ENCODE assay signal across 13 cellular contexts in genomic region chr7:100432053-100432452, GRCh38. TPM values are rescaled to one million over a fixed set of nuclear protein-coding genes. Genes with fewer than 3 reads are reported as not detected.
DNase-seq lines count a peak whose midpoint lies in the region; ATAC-seq and TF ChIP-seq lines count a peak whose summit lies in the region.
"Had no signal": no experiment of that assay in that cellular context is flagged by ENCODE, and none has a peak within 500 bp of the region (broad histone marks: within the 10 kb centered on the region; RNA-seq: fewer than 3 reads in every experiment).

No MANE protein-coding gene starts in this region.

- H3K9me3 ChIP-seq in CD8-positive, alpha-beta T cell (ENCODE audit: low read length) = no peaks in the 10 kb centered on the region
- H3K9me3 ChIP-seq: adrenal gland had no signal

- CTCF ChIA-PET in CD8-positive, alpha-beta T cell (lab: Charles Lee) = no interaction called here
- CTCF ChIA-PET in MCF 10A (lab: Yijun Ruan, JAX) = interaction anchor here (0.7 to 1.0 kb wide), 2 partner anchors 37 to 39 kb away, joined by 3 read pairs; no protein-coding TSS in a partner anchor

- peak overlapping the region; percentile 81 for H3K4me3 Mint-ChIP-seq in CD8-positive, alpha-beta T cell
- peak overlapping the region; percentile 82 for H3K4me3 Mint-ChIP-seq in MCF 10A (ENCODE audit: unreplicated experiment)
- peak overlapping the region; percentile 86 to 95 (median 91) for H3K4me3 Mint-ChIP-seq in nephron

- H3K4me1 ChIP-seq in CD8-positive, alpha-beta T cell (ENCODE audit: insufficient read depth, low read length) = peaks cover 48% of the 10 kb centered on the region

- H3K27me3 ChIP-seq in CD8-positive, alpha-beta T cell (ENCODE audit: insufficient read depth, low read length) = no peaks in the 10 kb centered on the region
- H3K27me3 ChIP-seq: adrenal gland had no signal

- no peak overlapping the region for H3K4me3 ChIP-seq in CD8-positive, alpha-beta T cell (ENCODE audit: low read depth, low read length)
- H3K4me3 ChIP-seq in lower leg skin (ENCODE audit: low read depth, poor library complexity, severe bottlenecking) = no peak overlapping the region
- H3K4me3 ChIP-seq: adrenal gland, lung had no signal

- peak overlapping the region; percentile 52 for H3K27ac Mint-ChIP-seq in CD8-positive, alpha-beta T cell
- H3K27ac Mint-ChIP-seq in MCF 10A (ENCODE audit: low read depth, unreplicated experiment) (no peak overlapping the region), nephron (peak overlapping the region; percentile 84 to 90 (median 85))

- no peaks in the 10 kb centered on the region for H3K9me3 Mint-ChIP-seq in CD8-positive, alpha-beta T cell
- H3K9me3 Mint-ChIP-seq in MCF 10A (ENCODE audit: unreplicated experiment) (no peaks in the 10 kb centered on the region), nephron (no peaks in the 10 kb centered on the region)

- WGBS in lower leg skin, 2 donors = 76 to 83% methylated on average over 4 of the region's 4 CpGs

- H3K36me3 Mint-ChIP-seq in CD8-positive, alpha-beta T cell = peaks cover 61% of the 10 kb centered on the region
- peaks cover 64% of the 10 kb centered on the region for H3K36me3 Mint-ChIP-seq in MCF 10A (ENCODE audit: insufficient read depth, unreplicated experiment)
- H3K36me3 Mint-ChIP-seq in nephron (ENCODE audit: low read depth) = peaks cover 42% of the 10 kb centered on the region

- TF ChIP-seq POLR2A in lower leg skin (IDR thresholded peaks at IDR 0.05) = no peak

- BruUV-seq in MCF 10A (replicated peaks; lab: Mats Ljungman, UMichigan) = no TSS peak

- intact Hi-C loops in CD8-positive, alpha-beta T cell (cut with DNase I, micrococcal nuclease) = loop anchor here (5.0 to 10.0 kb wide), 5 partner anchors 307 to 877 kb away; partner anchors contain the start of genes FAM200A (in 1 of the 2), MBLAC1 (in 1 of the 2), SLC12A9 (in 1 of the 2) and SRRT (in 1 of the 2)
- intact Hi-C loops in MCF 10A (cut with micrococcal nuclease) = no loop called here
- intact Hi-C loops in lower leg skin (cut with DNase I; ENCODE audit: low total_unique reads) = no loop called here

- TF ChIP-seq CTCF in CD8-positive, alpha-beta T cell (IDR thresholded peaks at IDR 0.05) = no peak
- TF ChIP-seq CTCF in MCF 10A (IDR thresholded peaks at IDR 0.05; ENCODE audit: unreplicated experiment) = no peak
- no peak for TF ChIP-seq CTCF in nephron (IDR thresholded peaks at IDR 0.05; ENCODE audit: unreplicated experiment in 3 of 3)
- TF ChIP-seq CTCF in lower leg skin (IDR thresholded peaks at IDR 0.05) = no peak

- no peak for DNase-seq in CD8-positive, alpha-beta T cell
- DNase-seq in NAMALWA (ENCODE audit: low spot score) (peak; percentile 27), MCF 10A (ENCODE audit: unreplicated experiment) (no peak), T1000 (lab: John Stamatoyannopoulos, UW) (no peak), lower leg skin (ENCODE audit: low spot score in 2 of 2) (no peak), DMS 273 treated with DMSO at 0.1 percent for 48 hours (lab: John Stamatoyannopoulos, UW) (no peak)
- DNase-seq: adrenal gland; NCI-H1436; stimulated activated CD4-positive, alpha-beta T cell treated with anti-CD3 and anti-CD28 coated beads, Interleukin-4, amount 100 ng/mL, for 24 hours had no signal

- no peak overlapping the region for H3K27ac ChIP-seq in CD8-positive, alpha-beta T cell (ENCODE audit: low read depth, low read length)

- peaks cover 13% of the 10 kb centered on the region for H3K36me3 ChIP-seq in CD8-positive, alpha-beta T cell (ENCODE audit: insufficient read depth, low read length)

- no peaks in the 10 kb centered on the region for H3K27me3 Mint-ChIP-seq in CD8-positive, alpha-beta T cell (ENCODE audit: low read depth)
- no peaks in the 10 kb centered on the region for H3K27me3 Mint-ChIP-seq in MCF 10A (ENCODE audit: insufficient read depth, unreplicated experiment)
- no peaks in the 10 kb centered on the region for H3K27me3 Mint-ChIP-seq in nephron (ENCODE audit: low read depth)

- peaks cover 61% of the 10 kb centered on the region for H3K4me1 Mint-ChIP-seq in CD8-positive, alpha-beta T cell (ENCODE audit: low read depth)
- H3K4me1 Mint-ChIP-seq in MCF 10A (ENCODE audit: insufficient read depth, unreplicated experiment) (peaks cover 41% of the 10 kb centered on the region), nephron (peaks cover 47% of the 10 kb centered on the region)

- no peak for ATAC-seq in CD8-positive, alpha-beta T cell
- no peak for ATAC-seq in HG02852 (IDR thresholded peaks at IDR 0.05; ENCODE audit: unreplicated experiment)

- POLR2A ChIA-PET in CD8-positive, alpha-beta T cell (lab: Charles Lee) = no interaction called here
- POLR2A ChIA-PET in MCF 10A (lab: Yijun Ruan, JAX) = interaction anchor here (0.6 to 1.2 kb wide), 2 partner anchors 18 to 160 kb away, joined by 3 to 4 read pairs; no protein-coding TSS in a partner anchor

RNA-seq across cellular contexts. Expression of gene MEPCE, which starts 2.4 kb away (rescaled TPM):
- 10 to 100 TPM; 69.3 to 73.3 TPM for total RNA-seq in CD8-positive, alpha-beta T cell
- total RNA-seq in MCF 10A (2022) (42.8 and 59.9 TPM in 2 replicates), lower leg skin (10 to 100 TPM; 26.1 to 54.4 (median 37.4) TPM)

RNA-seq across cellular contexts. Expression of gene ZCWPW1, which starts 3.5 kb away (rescaled TPM):
- 1 to 10 TPM; 5.0 to 5.7 TPM for total RNA-seq in CD8-positive, alpha-beta T cell
- total RNA-seq in MCF 10A (2022) (6.5 and 8.5 TPM in 2 replicates), lower leg skin (1 to 10 TPM; 2.2 to 6.3 (median 4.6) TPM)

RNA-seq across cellular contexts. Expression of gene PPP1R35, which starts 4.2 kb away (rescaled TPM):
- total RNA-seq in CD8-positive, alpha-beta T cell = 10 to 100 TPM; 29.4 to 33.5 TPM
- total RNA-seq in MCF 10A (2022) (38.5 and 45.3 TPM in 2 replicates), lower leg skin (10 to 100 TPM; 26.3 to 63.2 (median 46.6) TPM)

RNA-seq across cellular contexts. Expression of gene SPACDR, which starts 32.0 kb away (rescaled TPM):
- under 1 TPM in 1 of 2 experiments, not detected in 1; 0.94 TPM for total RNA-seq in CD8-positive, alpha-beta T cell
- 0.49 and 0.74 TPM in 2 replicates for total RNA-seq in MCF 10A (2022)
- total RNA-seq in lower leg skin = 1 to 10 TPM in 1 of 4 donors, under 1 TPM in 1, not detected in 2; 0.26 to 1.5 TPM
- total RNA-seq: SK-MEL-5 had no signal

RNA-seq across cellular contexts. Expression of gene TSC22D4, which starts 47.0 kb away (rescaled TPM):
- 10 to 100 TPM; 30.7 to 32.3 TPM for total RNA-seq in CD8-positive, alpha-beta T cell
- total RNA-seq in MCF 10A (2022) = 36.0 and 43.8 TPM in 2 replicates
- total RNA-seq in lower leg skin = 10 to 100 TPM; 57.3 to 97.7 (median 68.0) TPM

Comparison
In these comparisons a context has a peak if more than half of its experiments do, and no peak if none do; other contexts are left out.
1. intact Hi-C loops: an anchor here in CD8-positive, alpha-beta T cell (5.0 to 10.0 kb wide); none called in MCF 10A and lower leg skin.